In genomic region chr2:202038471-202039277, GRCh38 we compare ENCODE assay signal across 9 cellular contexts. TPM values are rescaled to one million over a fixed set of nuclear protein-coding genes. Genes with fewer than 3 reads are reported as not detected.
DNase-seq lines count a peak whose midpoint lies in the region; ATAC-seq, FAIRE-seq and TF ChIP-seq lines count a peak whose summit lies in the region.
"Had no signal": no experiment of that assay in that cellular context is flagged by ENCODE, and none has a peak within 500 bp of the region (broad histone marks: within the 10 kb centered on the region; RNA-seq: fewer than 3 reads in every experiment).

No MANE protein-coding gene starts in this region.

- no peaks in the 10 kb centered on the region for H3K79me2 ChIP-seq in Karpas-422 (ENCODE audit: low read length)

- TF ChIP-seq CTCF in A549 (IDR thresholded peaks at IDR 0.05), result no peak
- no peak for TF ChIP-seq CTCF in bronchial epithelial cell (IDR thresholded peaks at IDR 0.05; ENCODE audit: insufficient read depth, low read length, severe bottlenecking)

- WGBS in A549 (ENCODE audit: missing lambda C conversion rate), result 26% methylated on average over 4 of the region's 4 CpGs

- H3K9ac ChIP-seq in Karpas-422 (ENCODE audit: low read length), result no peak overlapping the region

- POLR2A ChIA-PET in A549 (lab: Yijun Ruan, JAX), result no interaction called here

- no peaks in the 10 kb centered on the region for H3K36me3 ChIP-seq in bronchial epithelial cell (ENCODE audit: control insufficient read depth, insufficient read depth, low read length)
- H3K36me3 ChIP-seq in Karpas-422 (ENCODE audit: insufficient read depth, low read length), result no peaks in the 10 kb centered on the region

- no peak for TF ChIP-seq POLR2A in A549 (IDR thresholded peaks at IDR 0.05; ENCODE audit: low read length)

- FAIRE-seq in A549 (lab: Jason Lieb, UNC) (no peak), bronchial epithelial cell (lab: Jason Lieb, UNC) (no peak)

- peaks cover 11% of the 10 kb centered on the region for H3K27me3 ChIP-seq in bronchial epithelial cell (ENCODE audit: control insufficient read depth, insufficient read depth, low read length)
- no peaks in the 10 kb centered on the region for H3K27me3 ChIP-seq in Karpas-422 (ENCODE audit: low read length)

- no peak for TF ChIP-seq EP300 in A549 (IDR thresholded peaks at IDR 0.05)

- H3K4me2 ChIP-seq in A549 (peak overlapping the region; percentile 56), Karpas-422 (ENCODE audit: low read depth, low read length, poor library complexity, severe bottlenecking) (no peak overlapping the region)

- no peaks in the 10 kb centered on the region for H3K9me3 ChIP-seq in A549
- H3K9me3 ChIP-seq in Karpas-422 (ENCODE audit: low read length), result no peaks in the 10 kb centered on the region

- DNase-seq in A549 (ENCODE audit: low read depth in 1 of 2, low spot score in 1 of 2) (peak; percentile 19 to 63), HPDE6-E6E7 (ENCODE audit: extremely low spot score) (peak; percentile 29), bronchial epithelial cell (ENCODE audit: low read depth) (peak; percentile 34), left kidney (ENCODE audit: low read depth, low spot score) (peak; percentile 70), Karpas-422 (no peak)
- no peak for DNase-seq in effector CD8-positive, alpha-beta T cell (lab: John Stamatoyannopoulos, UW)
- DNase-seq: stimulated activated naive CD8-positive, alpha-beta T cell treated with anti-CD3 and anti-CD28 coated beads, Interleukin-15, Interleukin-2, amounts not matched to agents 100 U/mL and 50 U/mL, for 24 hours had no signal

- ATAC-seq in A549 (peak in 1 of 2 experiments; percentile 54; a peak in 3 of 6 replicates), HG03025 (IDR thresholded peaks at IDR 0.05; ENCODE audit: low FRiP score, unreplicated experiment) (no peak), GM18870 (IDR thresholded peaks at IDR 0.05; ENCODE audit: unreplicated experiment) (no peak)
- ATAC-seq: stimulated activated naive CD8-positive, alpha-beta T cell treated with anti-CD3 and anti-CD28 coated beads, Interleukin-15, Interleukin-2, amounts not matched to agents 100 U/mL and 50 U/mL, for 24 hours had no signal

- H3K27ac ChIP-seq in A549 (peak overlapping the region; percentile 70 to 86), Karpas-422 (ENCODE audit: low read length) (no peak overlapping the region)

- CTCF ChIA-PET in A549 (lab: Yijun Ruan, JAX), result no interaction called here

- TF ChIP-seq RAD21 in A549 (conservative IDR thresholded peaks at IDR 0.05 in 1 of 2, IDR thresholded peaks at IDR 0.05 in 1 of 2), result no peak

- H3K4me3 ChIP-seq in A549, result no peak overlapping the region
- H3K4me3 ChIP-seq in bronchial epithelial cell (ENCODE audit: low read depth, low read length), result no peak overlapping the region
- no peak overlapping the region for H3K4me3 ChIP-seq in Karpas-422 (ENCODE audit: low read length)

- H4K20me1 ChIP-seq in Karpas-422 (ENCODE audit: insufficient read depth, low read depth, low read length), result no peaks in the 10 kb centered on the region; the same call in 1 of the 2 replicates

- H3K4me1 ChIP-seq in A549 (peaks cover 46% of the 10 kb centered on the region), Karpas-422 (ENCODE audit: low read length) (peaks cover 36% of the 10 kb centered on the region)

- H2AFZ ChIP-seq in Karpas-422 (ENCODE audit: low read length), result no peak overlapping the region

- no peaks in the 10 kb centered on the region for H3K9me2 ChIP-seq in Karpas-422 (replicated peaks; ENCODE audit: insufficient read depth, low read length)

TF ChIP-seq in A549, 52 proteins besides CTCF, POLR2A, EP300 and RAD21:
- TF ChIP-seq JUNB (IDR thresholded peaks at IDR 0.05) (no peak), NFE2L2 (conservative IDR thresholded peaks at IDR 0.05; ENCODE audit: low read length) (peak; percentile 72), MAFK (IDR thresholded peaks at IDR 0.05; ENCODE audit: partially characterized antibody) (peak; percentile 71), HOXB13 (CRISPR knock-in tag; IDR thresholded peaks at IDR 0.05; ENCODE audit: low read depth) (no peak), MAX (IDR thresholded peaks at IDR 0.05) (peak; percentile 18; the same call in 1 of the 2 replicates), FOSL2 (IDR thresholded peaks at IDR 0.05) (no peak), FOSL2 (CRISPR knock-in tag; IDR thresholded peaks at IDR 0.05) (peak; percentile 22; the same call in 1 of the 2 replicates)

RNA-seq across cellular contexts. Expression of gene FZD7, which starts 5.0 kb away (rescaled TPM):
- polyA plus RNA-seq in A549 (2011; rRNA removed), result 5.3 and 5.5 TPM in 2 replicates
- 3.4 and 5.3 TPM in 2 replicates for polyA plus RNA-seq in A549 (2012; cell fraction: cytosol; rRNA removed)
- polyA plus RNA-seq in A549 (2012; cell fraction: nucleus; rRNA removed), result 6.6 and 8.9 TPM in 2 replicates
- polyA plus RNA-seq in A549 (2017; fragmentation: RNase III; extraction: RNeasy Plus Mini Kit Qiagen cat#74134 plus additional on column Dnase treatment), result 4.9 to 7.1 TPM (median 6.7 TPM) in 3 replicates
- polyA minus RNA-seq in A549 (2011; rRNA and poly(A)+ RNA removed), result 5.6 and 6.8 TPM in 2 replicates
- total RNA-seq in bronchial epithelial cell, result 1.8 and 2.3 TPM in 2 replicates
- total RNA-seq in Karpas-422 (2014; rRNA removed; shearing (Covaris generic); ENCODE audit: low replicate concordance), result 9.2 and 10.2 TPM in 2 replicates

RNA-seq across cellular contexts. Expression of gene KIAA2012, which starts 34.4 kb away (rescaled TPM):
- polyA plus RNA-seq in A549 (2011; rRNA removed) (0.01 and 0.03 TPM in 2 replicates), A549 (2017; fragmentation: RNase III; extraction: RNeasy Plus Mini Kit Qiagen cat#74134 plus additional on column Dnase treatment) (0.03 to 0.05 TPM (median 0.04 TPM) in 3 replicates)
- polyA plus RNA-seq in A549 (2012; cell fraction: cytosol; rRNA removed), result 0.01 TPM in 1 of 2 replicates, not detected in the other
- 0.01 TPM in 1 of 2 replicates, not detected in the other for polyA plus RNA-seq in A549 (2012; cell fraction: nucleus; rRNA removed)
- polyA minus RNA-seq in A549 (2011; rRNA and poly(A)+ RNA removed), result not detected in 2 replicates
- not detected in 2 replicates for total RNA-seq in bronchial epithelial cell
- 0.29 and 0.89 TPM in 2 replicates for total RNA-seq in Karpas-422 (2014; rRNA removed; shearing (Covaris generic); ENCODE audit: low replicate concordance)

Comparison
In these comparisons a context has a peak if more than half of its experiments do, and no peak if none do; other contexts are left out.
1. DNase-seq: peak in A549 (2 of 2), HPDE6-E6E7 (single experiment), bronchial epithelial cell (single experiment) and left kidney (single experiment); none in Karpas-422 (single experiment) and effector CD8-positive, alpha-beta T cell (single experiment).